8 cellular contexts compared by ENCODE assay signal in the genomic region with DNA sequence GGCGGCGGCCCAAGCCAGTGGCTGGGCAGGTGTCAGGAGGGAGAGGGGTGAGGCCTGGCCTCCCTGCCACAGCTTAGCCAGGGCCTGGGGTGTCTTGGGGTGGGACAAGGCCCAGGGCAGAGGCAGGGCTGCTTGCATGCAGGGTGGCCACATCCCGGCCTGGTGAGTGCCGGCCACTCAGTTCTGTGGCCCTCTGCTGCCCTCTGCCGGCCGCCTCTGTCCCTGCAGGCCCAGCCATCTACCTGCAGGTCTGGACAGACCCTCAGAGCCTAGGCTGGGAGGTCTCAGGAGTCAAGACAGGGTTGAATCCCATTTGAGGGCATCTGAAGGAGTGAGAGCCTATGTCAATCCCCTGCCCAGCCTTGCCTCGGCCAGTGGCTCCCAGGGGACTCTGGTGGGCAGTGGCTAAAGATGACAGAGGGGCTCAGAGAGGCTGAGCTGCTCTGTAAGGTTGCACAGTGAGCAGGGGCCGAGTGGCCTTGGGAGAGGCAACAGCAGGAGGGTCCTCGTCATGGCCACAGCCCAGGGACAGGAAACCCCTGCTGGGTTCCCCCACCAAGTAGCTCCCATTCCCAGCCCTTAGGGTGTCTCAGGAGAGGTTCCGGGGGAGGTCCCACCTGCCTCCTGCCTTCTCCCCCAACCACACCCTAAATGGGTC. TPM values are rescaled to one million over a fixed set of nuclear protein-coding genes. Genes with fewer than 3 reads are reported as not detected.
DNase-seq lines count a peak whose midpoint lies in the region; ATAC-seq and TF ChIP-seq lines count a peak whose summit lies in the region.
"Not testable (repeated sequence)": the region's sequence is repeated elsewhere in the genome, so short reads cannot be mapped to it uniquely, and the experiment has no call there.

No MANE protein-coding gene starts in this region.

- intact Hi-C loops in MCF 10A (cut with micrococcal nuclease): loop anchor here (1.0 kb wide), 1 partner anchor 129 kb away; no protein-coding TSS in a partner anchor
- intact Hi-C loops in left cardiac atrium (cut with DNase I): loop anchor here (1.0 to 2.0 kb wide), 2 partner anchors 127 to 129 kb away; no protein-coding TSS in a partner anchor

- not testable (repeated sequence) for H3K4me3 Mint-ChIP-seq in MCF 10A (ENCODE audit: unreplicated experiment)

- not testable (repeated sequence) for H2AFZ ChIP-seq in osteoblast (ENCODE audit: low read length)

- not testable (repeated sequence) for H3K27me3 ChIP-seq in HL-60 (ENCODE audit: insufficient read depth, poor library complexity, severe bottlenecking); osteoblast (ENCODE audit: insufficient read depth, low read length)

- H3K36me3 ChIP-seq in osteoblast (ENCODE audit: insufficient read depth, low read length): not testable (repeated sequence)

- H3K4me2 ChIP-seq in osteoblast (ENCODE audit: insufficient read depth, low read length): not testable (repeated sequence)

- not testable (repeated sequence) for H3K36me3 Mint-ChIP-seq in MCF 10A (ENCODE audit: insufficient read depth, unreplicated experiment)

- not testable (repeated sequence) for H3K9me3 Mint-ChIP-seq in MCF 10A (ENCODE audit: unreplicated experiment)

- not testable (repeated sequence) for H3K9me3 ChIP-seq in osteoblast (ENCODE audit: low read depth, low read length)

- H3K79me2 ChIP-seq in osteoblast (ENCODE audit: insufficient read depth, low read length): not testable (repeated sequence)

- peak; percentile 20 for DNase-seq in COR-L47 (lab: John Stamatoyannopoulos, UW)
- peak in 1 of 2 experiments; percentile 37 for DNase-seq in HL-60 (ENCODE audit: low read depth in 1 of 2, low spot score in 1 of 2)
- DNase-seq in NOMO-1 treated with dmso at 0.1 percent for 144 hours (lab: John Stamatoyannopoulos, UW; ENCODE audit: unreplicated experiment): peak; percentile 1
- peak; percentile 75 to 79 for DNase-seq in activated CD4-positive, alpha-beta T cell treated with anti-CD3 and anti-CD28 coated beads, Interleukin-2, amount 50 U/mL, for 4 hours
- DNase-seq in MCF 10A (ENCODE audit: unreplicated experiment): peak; percentile 48
- peak; percentile 85 for DNase-seq in left cardiac atrium
- peak; percentile 95 for DNase-seq in osteoblast (ENCODE audit: insufficient read length, low spot score, missing footprints)
- peak; percentile 42 to 60 for DNase-seq in stimulated activated CD8-positive, alpha-beta memory T cell treated with anti-CD3 and anti-CD28 coated beads, Interleukin-7, amount 100 ng/mL, for 4 hours (ENCODE audit: low read depth in 2 of 2)

- H3K27ac Mint-ChIP-seq in MCF 10A (ENCODE audit: low read depth, unreplicated experiment): not testable (repeated sequence)

- peaks cover 10% of the 10 kb centered on the region for H3K27me3 Mint-ChIP-seq in MCF 10A (ENCODE audit: insufficient read depth, unreplicated experiment)

- not testable (repeated sequence) for BruUV-seq in MCF 10A (replicated peaks; lab: Mats Ljungman, UMichigan)

- H3K27ac ChIP-seq in HL-60 (replicated peaks); osteoblast (ENCODE audit: low read depth, low read length): not testable (repeated sequence)

- ATAC-seq in left cardiac atrium: peak; percentile 88 to 92

- H3K4me3 ChIP-seq in HL-60 (replicated peaks; ENCODE audit: insufficient read depth, low read length); osteoblast (ENCODE audit: insufficient read depth, low read length): not testable (repeated sequence)

- TF ChIP-seq CTCF in HL-60 (IDR thresholded peaks at IDR 0.05; ENCODE audit: insufficient read depth, low read length): peak; percentile 39
- peak; percentile 77 for TF ChIP-seq CTCF in MCF 10A (IDR thresholded peaks at IDR 0.05; ENCODE audit: unreplicated experiment)
- TF ChIP-seq CTCF in osteoblast (IDR thresholded peaks at IDR 0.05; ENCODE audit: extremely low read depth, low read depth, low read length): peak; percentile 63

- H4K20me1 ChIP-seq in osteoblast (ENCODE audit: insufficient read depth, low read length): not testable (repeated sequence)

- H3K4me1 ChIP-seq in osteoblast (ENCODE audit: insufficient read depth, low read length): not testable (repeated sequence)

- not testable (repeated sequence) for H3K4me1 Mint-ChIP-seq in MCF 10A (ENCODE audit: insufficient read depth, unreplicated experiment)

- CTCF ChIA-PET in MCF 10A (lab: Yijun Ruan, JAX): interaction anchor here (0.6 to 4.6 kb wide), 11 partner anchors 12 to 555 kb away, joined by 3 to 51 read pairs (median 3); a partner anchor contains a TSS

- POLR2A ChIA-PET in MCF 10A (lab: Yijun Ruan, JAX): not testable (repeated sequence)

RNA-seq across cellular contexts. Expression of a gene that starts 17.7 kb away (rescaled TPM):
- total RNA-seq in MCF 10A (2022) (2.7 and 3.7 TPM in 2 replicates), left cardiac atrium (1 to 10 TPM; 1.4 to 1.8 TPM), osteoblast (under 0.01 and 0.29 TPM in 2 replicates)

RNA-seq across cellular contexts. Expression of a gene that starts 34.0 kb away (rescaled TPM):
- total RNA-seq in MCF 10A (2022) (33.3 and 36.4 TPM in 2 replicates), left cardiac atrium (10 to 100 TPM; 35.1 to 41.3 TPM), osteoblast (58.9 and 60.8 TPM in 2 replicates)
